ENCODE assay signal across 23 cellular contexts in the genomic region with DNA sequence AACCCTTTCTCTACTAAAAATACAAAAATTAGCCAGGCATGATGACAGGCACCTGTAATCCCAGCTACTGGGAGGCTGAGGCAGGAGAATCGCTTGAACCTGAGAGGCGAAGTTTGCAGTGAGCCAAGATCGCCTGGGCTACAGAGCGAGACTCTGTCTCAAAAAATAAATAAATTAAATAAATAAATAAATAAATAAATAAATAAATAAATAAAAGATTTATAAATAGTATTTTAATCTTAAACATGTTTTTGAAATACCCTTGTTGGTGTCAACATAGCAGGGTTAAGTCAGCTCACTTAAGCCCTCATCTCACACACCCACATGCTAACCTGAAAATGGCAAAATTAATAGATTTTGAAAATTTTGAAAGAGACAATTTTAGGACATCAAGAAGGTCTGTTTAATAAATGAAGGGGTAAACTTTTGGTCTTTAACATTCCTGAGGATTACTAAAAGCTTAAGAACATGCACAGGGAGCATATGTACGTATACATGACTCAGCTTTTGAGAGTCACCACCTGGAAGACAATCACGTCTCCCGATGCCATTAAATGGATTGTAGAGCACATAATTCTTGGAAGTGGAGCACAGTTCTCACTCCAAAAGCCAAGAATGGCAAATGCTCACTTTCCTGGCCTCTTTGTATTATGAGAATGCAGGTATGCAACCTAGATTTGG.
A peak's percentile ranks its signal among the peaks of the same experiment; 100 is the strongest.
DNase-seq lines count a peak whose midpoint lies in the region; ATAC-seq and TF ChIP-seq lines count a peak whose summit lies in the region.
"Had no signal": no experiment of that assay in that cellular context is flagged by ENCODE, and none has a peak within 500 bp of the region (broad histone marks: within the 10 kb centered on the region; RNA-seq: fewer than 3 reads in every experiment).

No MANE protein-coding gene starts in this region.

- peaks cover 13% of the 10 kb centered on the region for H3K36me3 Mint-ChIP-seq in activated naive CD4-positive, alpha-beta T cell treated with anti-CD3 and anti-CD28 coated beads for 36 hours (ENCODE audit: low read depth)

- H4K91ac ChIP-seq in mesenchymal stem cell (ENCODE audit: low read length) = no peak overlapping the region

- ATAC-seq in GM18868 (IDR thresholded peaks at IDR 0.05; ENCODE audit: unreplicated experiment) (no peak), GM19324 (IDR thresholded peaks at IDR 0.05; ENCODE audit: low FRiP score, unreplicated experiment) (no peak)
- ATAC-seq: left ventricle myocardium superior, mucosa of descending colon, SK-N-SH treated with all-trans-retinoic acid at 6 μM for 48 hours had no signal

- H3K27me3 Mint-ChIP-seq in activated naive CD4-positive, alpha-beta T cell treated with anti-CD3 and anti-CD28 coated beads for 36 hours (ENCODE audit: low read depth) = no peaks in the 10 kb centered on the region
- H3K27me3 Mint-ChIP-seq: activated CD4-positive, alpha-beta memory T cell treated with anti-CD3 and anti-CD28 coated beads, Interleukin-2, amount 10 ng/mL, durations not matched to agents 7 days and 5 days had no signal

- H3K9me3 ChIP-seq in mesenchymal stem cell (ENCODE audit: control insufficient read depth, low read length) = no peaks in the 10 kb centered on the region
- H3K9me3 ChIP-seq: mucosa of descending colon, upper lobe of left lung had no signal

- in situ Hi-C loops in astrocyte of the spinal cord (cut with HindIII; ENCODE audit: low sequenced_read_pairs) = no loop called here

- H2BK120ac ChIP-seq in mesenchymal stem cell (ENCODE audit: low read depth, low read length) = no peak overlapping the region

- no peak overlapping the region for H3K9ac ChIP-seq in mesenchymal stem cell (ENCODE audit: low read length)

- no peak overlapping the region for H3K27ac ChIP-seq in mesenchymal stem cell (ENCODE audit: low read length, poor library complexity, severe bottlenecking)
- H3K27ac ChIP-seq: upper lobe of left lung had no signal

- H3K14ac ChIP-seq in mesenchymal stem cell (ENCODE audit: low read length in 2 of 2) = no peak overlapping the region

- H2AK5ac ChIP-seq in mesenchymal stem cell (ENCODE audit: low read length, severe bottlenecking) = no peak overlapping the region

- DNase-seq in EL = peak; percentile 44
- peak; percentile 44 for DNase-seq in HT1080 (ENCODE audit: low read depth)
- DNase-seq in astrocyte of the spinal cord (ENCODE audit: low read depth, low spot score) = peak; percentile 63
- DNase-seq in mesenchymal stem cell = peak; percentile 59
- no peak for DNase-seq in activated naive CD4-positive, alpha-beta T cell treated with anti-CD3 and anti-CD28 coated beads for 36 hours
- DNase-seq in inferior parietal cortex (ENCODE audit: extremely low spot score) = no peak
- DNase-seq: activated CD4-positive, alpha-beta memory T cell treated with anti-CD3 and anti-CD28 coated beads, Interleukin-2, amount 10 ng/mL, durations not matched to agents 7 days and 5 days; activated CD4-positive, CD25-positive, alpha-beta regulatory T cell; activated naive CD4-positive, alpha-beta T cell treated with Interleukin-2 at 50 U/mL for 16 hours; AML-193; aorta; effector memory CD4-positive, alpha-beta T cell; left ventricle myocardium superior; mucosa of descending colon; NCI-H1105; NCI-H2081 treated with DMSO at 0.1 percent for 48 hours; RPMI8226; stimulated activated CD4-positive, alpha-beta T cell treated with anti-CD3 and anti-CD28 coated beads, Interleukin-12 subunit alpha, Interleukin-12 subunit beta, amount 100 ng/mL, for 4 hours; T-helper 9 cell; upper lobe of left lung had no signal

- no peak overlapping the region for H2BK5ac ChIP-seq in mesenchymal stem cell (ENCODE audit: low read depth, low read length, poor library complexity, severe bottlenecking)

- H3K4me3 ChIP-seq in astrocyte of the spinal cord (ENCODE audit: low read depth, low read length) (no peak overlapping the region), mesenchymal stem cell (ENCODE audit: insufficient read depth in 1 of 2, low read depth in 1 of 2, low read length in 2 of 2) (no peak overlapping the region)
- H3K4me3 ChIP-seq: mucosa of descending colon, upper lobe of left lung had no signal

- H3K4me2 ChIP-seq in mesenchymal stem cell (ENCODE audit: low read length, poor library complexity, severe bottlenecking) = no peak overlapping the region

- CTCF ChIA-PET in activated naive CD4-positive, alpha-beta T cell treated with anti-CD3 and anti-CD28 coated beads for 36 hours (lab: Charles Lee) = interaction anchor here (0.7 kb wide), 1 partner anchor 9 kb away, joined by 3 read pairs; no protein-coding TSS in a partner anchor

- H2AFZ ChIP-seq in mesenchymal stem cell (ENCODE audit: low read depth, low read length) = no peak overlapping the region

- H3K4ac ChIP-seq in mesenchymal stem cell (ENCODE audit: low read depth in 1 of 2, low read length in 2 of 2) = no peak overlapping the region

- no peaks in the 10 kb centered on the region for H3K27me3 ChIP-seq in mesenchymal stem cell (ENCODE audit: control insufficient read depth in 1 of 2, insufficient read depth in 1 of 2, low read length in 2 of 2)
- H3K27me3 ChIP-seq: upper lobe of left lung had no signal

- no peak overlapping the region for H2BK12ac ChIP-seq in mesenchymal stem cell (ENCODE audit: low read length in 2 of 2)

- WGBS in mesenchymal stem cell = 59% methylated on average over 4 of the region's 7 CpGs

- H3K23ac ChIP-seq in mesenchymal stem cell (ENCODE audit: low read length in 2 of 2) = no peak overlapping the region

- no peak overlapping the region for H3K18ac ChIP-seq in mesenchymal stem cell (ENCODE audit: low read depth in 1 of 2, low read length in 2 of 2)

- no peak for TF ChIP-seq CTCF in astrocyte of the spinal cord (IDR thresholded peaks at IDR 0.05; ENCODE audit: low read depth, low read length)

- no peak overlapping the region for H4K8ac ChIP-seq in mesenchymal stem cell (ENCODE audit: low read length)

- intact Hi-C loops in activated naive CD4-positive, alpha-beta T cell treated with anti-CD3 and anti-CD28 coated beads for 36 hours (cut with micrococcal nuclease) = no loop called here

- H3K4me1 ChIP-seq in mesenchymal stem cell (ENCODE audit: control insufficient read depth, insufficient read depth, low read depth, low read length) = no peaks in the 10 kb centered on the region
- H3K4me1 ChIP-seq: upper lobe of left lung had no signal

- H3K27ac Mint-ChIP-seq in activated naive CD4-positive, alpha-beta T cell treated with anti-CD3 and anti-CD28 coated beads for 36 hours = no peak overlapping the region
- H3K27ac Mint-ChIP-seq: activated CD4-positive, alpha-beta memory T cell treated with anti-CD3 and anti-CD28 coated beads, Interleukin-2, amount 10 ng/mL, durations not matched to agents 7 days and 5 days had no signal

- H2BK15ac ChIP-seq in mesenchymal stem cell (ENCODE audit: low read depth, poor library complexity, severe bottlenecking) = no peak overlapping the region

- no peak overlapping the region for H3K4me3 Mint-ChIP-seq in activated naive CD4-positive, alpha-beta T cell treated with anti-CD3 and anti-CD28 coated beads for 36 hours
- H3K4me3 Mint-ChIP-seq: activated CD4-positive, alpha-beta memory T cell treated with anti-CD3 and anti-CD28 coated beads, Interleukin-2, amount 10 ng/mL, durations not matched to agents 7 days and 5 days had no signal

- H3K36me3 ChIP-seq in mesenchymal stem cell (ENCODE audit: control insufficient read depth in 1 of 2, insufficient read depth in 2 of 2, low read depth in 1 of 2, low read length in 2 of 2) = peaks cover 0 to 3% of the 10 kb centered on the region in 2 experiments
- H3K36me3 ChIP-seq: upper lobe of left lung had no signal

- peaks cover 2% of the 10 kb centered on the region for H3K79me1 ChIP-seq in mesenchymal stem cell (replicated peaks; ENCODE audit: low read length, poor library complexity, severe bottlenecking)

- peaks cover 1% of the 10 kb centered on the region for H3K9me3 Mint-ChIP-seq in activated naive CD4-positive, alpha-beta T cell treated with anti-CD3 and anti-CD28 coated beads for 36 hours
- H3K9me3 Mint-ChIP-seq: activated CD4-positive, alpha-beta memory T cell treated with anti-CD3 and anti-CD28 coated beads, Interleukin-2, amount 10 ng/mL, durations not matched to agents 7 days and 5 days had no signal

- H3K4me1 Mint-ChIP-seq in activated naive CD4-positive, alpha-beta T cell treated with anti-CD3 and anti-CD28 coated beads for 36 hours (ENCODE audit: low read depth) = no peaks in the 10 kb centered on the region
- H3K4me1 Mint-ChIP-seq: activated CD4-positive, alpha-beta memory T cell treated with anti-CD3 and anti-CD28 coated beads, Interleukin-2, amount 10 ng/mL, durations not matched to agents 7 days and 5 days had no signal

Comparison
In these comparisons a context has a peak if more than half of its experiments do, and no peak if none do; other contexts are left out.
1. DNase-seq: peak in EL (single experiment), HT1080 (single experiment), astrocyte of the spinal cord (single experiment) and mesenchymal stem cell (single experiment); none in activated naive CD4-positive, alpha-beta T cell treated with anti-CD3 and anti-CD28 coated beads for 36 hours (single experiment) and inferior parietal cortex (single experiment).